Comparison of ENCODE assay signal across 24 cellular contexts in genomic region chr2:111149882-111150455, GRCh38.
"Had no signal": no experiment of that assay in that cellular context is flagged by ENCODE, and none has a peak within 500 bp of the region (broad histone marks: within the 10 kb centered on the region; RNA-seq: fewer than 3 reads in every experiment).

No MANE protein-coding gene starts in this region.

- H3K4me1 ChIP-seq: gastrocnemius medialis had no signal

- H3K27me3 ChIP-seq: brain microvascular endothelial cell, esophagus muscularis mucosa, gastrocnemius medialis, hepatocyte, upper lobe of right lung had no signal

- H3K4me3 ChIP-seq: esophagus muscularis mucosa, gastrocnemius medialis, hepatocyte, thoracic aorta, upper lobe of right lung had no signal

- DNase-seq: activated CD4-positive, alpha-beta T cell treated with anti-CD3 and anti-CD28 coated beads, Interleukin-2, amount 10 ng/mL, durations not matched to agents 7 days and 5 days; activated CD4-positive, CD25-positive, alpha-beta regulatory T cell treated with anti-CD3 and anti-CD28 coated beads, Interleukin-2, amount 50 U/mL, for 72 hours; activated CD8-positive, alpha-beta memory T cell treated with anti-CD3 and anti-CD28 coated beads for 24 hours; activated gamma-delta T cell; activated naive CD4-positive, alpha-beta T cell treated with anti-CD3 and anti-CD28 coated beads, Interleukin-2, amount 50 U/mL, for 16 hours; amniotic stem cell; brain microvascular endothelial cell; cortex of kidney; endodermal cell; gastrocnemius medialis; islet precursor cell; left ventricle myocardium superior; mammary epithelial cell; naive thymus-derived CD4-positive, alpha-beta T cell; nucleus accumbens; posterior cingulate gyrus; right cardiac atrium; stimulated activated CD4-positive, alpha-beta T cell treated with anti-CD3 and anti-CD28 coated beads, Interleukin-2, amount 100 ng/mL, for 48 hours; T-helper 2 cell; upper lobe of right lung had no signal

- H3K9me3 ChIP-seq: esophagus muscularis mucosa, gastrocnemius medialis, thoracic aorta, upper lobe of right lung had no signal

- H3K27me3 Mint-ChIP-seq: naive thymus-derived CD4-positive, alpha-beta T cell; stimulated activated naive CD8-positive, alpha-beta T cell treated with anti-CD3 and anti-CD28 coated beads, Interleukin-15, Interleukin-2, amounts not matched to agents 100 ng/mL and 50 ng/mL, for 24 hours had no signal

- H3K27ac ChIP-seq: brain microvascular endothelial cell, esophagus muscularis mucosa, gastrocnemius medialis, hepatocyte, thoracic aorta, upper lobe of right lung had no signal

- H3K27ac Mint-ChIP-seq: activated CD4-positive, alpha-beta T cell treated with anti-CD3 and anti-CD28 coated beads, Interleukin-2, amount 10 ng/mL, durations not matched to agents 7 days and 5 days; endodermal cell; stimulated activated naive CD8-positive, alpha-beta T cell treated with anti-CD3 and anti-CD28 coated beads, Interleukin-15, Interleukin-2, amounts not matched to agents 100 ng/mL and 50 ng/mL, for 24 hours had no signal

- H3K4me3 Mint-ChIP-seq: activated CD4-positive, alpha-beta T cell treated with anti-CD3 and anti-CD28 coated beads, Interleukin-2, amount 10 ng/mL, durations not matched to agents 7 days and 5 days; endodermal cell; naive thymus-derived CD4-positive, alpha-beta T cell; stimulated activated naive CD8-positive, alpha-beta T cell treated with anti-CD3 and anti-CD28 coated beads, Interleukin-15, Interleukin-2, amounts not matched to agents 100 ng/mL and 50 ng/mL, for 24 hours had no signal

- ATAC-seq: gastrocnemius medialis; left ventricle myocardium superior; naive thymus-derived CD4-positive, alpha-beta T cell; right cardiac atrium; upper lobe of right lung had no signal

- H3K9me3 Mint-ChIP-seq: activated CD4-positive, alpha-beta T cell treated with anti-CD3 and anti-CD28 coated beads, Interleukin-2, amount 10 ng/mL, durations not matched to agents 7 days and 5 days; endodermal cell; naive thymus-derived CD4-positive, alpha-beta T cell; stimulated activated naive CD8-positive, alpha-beta T cell treated with anti-CD3 and anti-CD28 coated beads, Interleukin-15, Interleukin-2, amounts not matched to agents 100 ng/mL and 50 ng/mL, for 24 hours had no signal

- H3K36me3 ChIP-seq: brain microvascular endothelial cell, thoracic aorta had no signal
